9 cellular contexts compared by ENCODE assay signal in genomic region chr6:149212892-149213786, GRCh38.
A peak's percentile ranks its signal among the peaks of the same experiment; 100 is the strongest.
DNase-seq lines count a peak whose midpoint lies in the region; ATAC-seq and TF ChIP-seq lines count a peak whose summit lies in the region.
"Had no signal": no experiment of that assay in that cellular context is flagged by ENCODE, and none has a peak within 500 bp of the region (broad histone marks: within the 10 kb centered on the region; RNA-seq: fewer than 3 reads in every experiment).

No MANE protein-coding gene starts in this region.

- peaks cover 18% of the 10 kb centered on the region for H3K4me1 Mint-ChIP-seq in activated naive CD4-positive, alpha-beta T cell treated with anti-CD3 and anti-CD28 coated beads, Interleukin-2, amount 10 ng/mL, durations not matched to agents 7 days and 5 days
- H3K4me1 Mint-ChIP-seq in activated naive CD8-positive, alpha-beta T cell treated with anti-CD3 and anti-CD28 coated beads, Interleukin-2, amount 50 U/mL, for 24 hours: peaks cover 24% of the 10 kb centered on the region
- H3K4me1 Mint-ChIP-seq in stimulated activated naive CD8-positive, alpha-beta T cell treated with anti-CD3 and anti-CD28 coated beads, Interleukin-15, amount 100 ng/mL, for 72 hours: peaks cover 17% of the 10 kb centered on the region

- no peak overlapping the region for H3K9ac ChIP-seq in colonic mucosa (ENCODE audit: low read depth in 2 of 2, low read length in 2 of 2)

- intact Hi-C loops in colonic mucosa (cut with DNase I): no loop called here

- peak; percentile 22 for ATAC-seq in HG03354 (IDR thresholded peaks at IDR 0.05; ENCODE audit: poor library complexity, severe bottlenecking, unreplicated experiment)
- ATAC-seq in activated naive CD8-positive, alpha-beta T cell treated with anti-CD3 and anti-CD28 coated beads, Interleukin-2, amount 50 U/mL, for 24 hours: peak; percentile 38
- ATAC-seq in stimulated activated naive CD8-positive, alpha-beta T cell treated with anti-CD3 and anti-CD28 coated beads, Interleukin-15, amount 100 ng/mL, for 72 hours: peak; percentile 60

- peaks cover 11% of the 10 kb centered on the region for H3K9me3 Mint-ChIP-seq in activated naive CD4-positive, alpha-beta T cell treated with anti-CD3 and anti-CD28 coated beads, Interleukin-2, amount 10 ng/mL, durations not matched to agents 7 days and 5 days
- H3K9me3 Mint-ChIP-seq in activated naive CD8-positive, alpha-beta T cell treated with anti-CD3 and anti-CD28 coated beads, Interleukin-2, amount 50 U/mL, for 24 hours: peaks cover 4% of the 10 kb centered on the region
- H3K9me3 Mint-ChIP-seq in stimulated activated naive CD8-positive, alpha-beta T cell treated with anti-CD3 and anti-CD28 coated beads, Interleukin-15, amount 100 ng/mL, for 72 hours: peaks cover 0 to 4% of the 10 kb centered on the region in 2 donors

- no peak overlapping the region for H3K4me3 ChIP-seq in colonic mucosa

- H3K27ac Mint-ChIP-seq in activated naive CD4-positive, alpha-beta T cell treated with anti-CD3 and anti-CD28 coated beads, Interleukin-2, amount 10 ng/mL, durations not matched to agents 7 days and 5 days: no peak overlapping the region
- H3K27ac Mint-ChIP-seq in activated naive CD8-positive, alpha-beta T cell treated with anti-CD3 and anti-CD28 coated beads, Interleukin-2, amount 50 U/mL, for 24 hours: no peak overlapping the region
- no peak overlapping the region for H3K27ac Mint-ChIP-seq in stimulated activated naive CD8-positive, alpha-beta T cell treated with anti-CD3 and anti-CD28 coated beads, Interleukin-15, amount 100 ng/mL, for 72 hours

- H3K4me3 Mint-ChIP-seq in activated naive CD4-positive, alpha-beta T cell treated with anti-CD3 and anti-CD28 coated beads, Interleukin-2, amount 10 ng/mL, durations not matched to agents 7 days and 5 days: no peak overlapping the region
- no peak overlapping the region for H3K4me3 Mint-ChIP-seq in activated naive CD8-positive, alpha-beta T cell treated with anti-CD3 and anti-CD28 coated beads, Interleukin-2, amount 50 U/mL, for 24 hours
- H3K4me3 Mint-ChIP-seq in stimulated activated naive CD8-positive, alpha-beta T cell treated with anti-CD3 and anti-CD28 coated beads, Interleukin-15, amount 100 ng/mL, for 72 hours: no peak overlapping the region

- H3K4me1 ChIP-seq in colonic mucosa: no peaks in the 10 kb centered on the region

- H3K27me3 Mint-ChIP-seq in activated naive CD4-positive, alpha-beta T cell treated with anti-CD3 and anti-CD28 coated beads, Interleukin-2, amount 10 ng/mL, durations not matched to agents 7 days and 5 days: no peaks in the 10 kb centered on the region
- no peaks in the 10 kb centered on the region for H3K27me3 Mint-ChIP-seq in activated naive CD8-positive, alpha-beta T cell treated with anti-CD3 and anti-CD28 coated beads, Interleukin-2, amount 50 U/mL, for 24 hours
- no peaks in the 10 kb centered on the region for H3K27me3 Mint-ChIP-seq in stimulated activated naive CD8-positive, alpha-beta T cell treated with anti-CD3 and anti-CD28 coated beads, Interleukin-15, amount 100 ng/mL, for 72 hours

- peaks cover 40% of the 10 kb centered on the region for H3K36me3 Mint-ChIP-seq in activated naive CD4-positive, alpha-beta T cell treated with anti-CD3 and anti-CD28 coated beads, Interleukin-2, amount 10 ng/mL, durations not matched to agents 7 days and 5 days
- H3K36me3 Mint-ChIP-seq in activated naive CD8-positive, alpha-beta T cell treated with anti-CD3 and anti-CD28 coated beads, Interleukin-2, amount 50 U/mL, for 24 hours (ENCODE audit: low read depth): peaks cover 5% of the 10 kb centered on the region

- H3K36me3 ChIP-seq in colonic mucosa: no peaks in the 10 kb centered on the region

- H3K27ac ChIP-seq in colonic mucosa: no peak overlapping the region

- CTCF ChIA-PET in activated naive CD4-positive, alpha-beta T cell treated with anti-CD3 and anti-CD28 coated beads, Interleukin-2, amount 10 ng/mL, durations not matched to agents 7 days and 5 days (lab: Charles Lee): interaction anchor here (0.7 to 2.4 kb wide), 7 partner anchors 10 to 132 kb away, joined by 3 to 8 read pairs (median 3); no protein-coding TSS in a partner anchor

- H3K27me3 ChIP-seq in colonic mucosa: no peaks in the 10 kb centered on the region

- TF ChIP-seq CTCF in colonic mucosa (IDR thresholded peaks at IDR 0.05): no peak

- no peaks in the 10 kb centered on the region for H3K9me3 ChIP-seq in colonic mucosa

- DNase-seq in activated naive CD4-positive, alpha-beta T cell treated with Interleukin-2 at 50 U/mL for 16 hours: peak; percentile 47
- DNase-seq in activated naive CD4-positive, alpha-beta T cell treated with anti-CD3 and anti-CD28 coated beads, Interleukin-2, amount 10 ng/mL, durations not matched to agents 7 days and 5 days: no peak
- DNase-seq in activated naive CD8-positive, alpha-beta T cell treated with anti-CD3 and anti-CD28 coated beads, Interleukin-2, amount 50 U/mL, for 24 hours: peak; percentile 51
- peak in 1 of 2 donors; percentile 47 for DNase-seq in stimulated activated naive CD8-positive, alpha-beta T cell treated with anti-CD3 and anti-CD28 coated beads, Interleukin-15, amount 100 ng/mL, for 72 hours
- DNase-seq in DMS153 (lab: John Stamatoyannopoulos, UW): no peak
- no peak for DNase-seq in colonic mucosa
- no peak for DNase-seq in NCI-H2029 treated with DMSO at 0.1 percent for 48 hours (lab: John Stamatoyannopoulos, UW)
- DNase-seq: NCI-H1436 had no signal

Comparison
In these comparisons a context has a peak if more than half of its experiments do, and no peak if none do; other contexts are left out.
1. DNase-seq: peak in activated naive CD4-positive, alpha-beta T cell treated with Interleukin-2 at 50 U/mL for 16 hours (single experiment) and activated naive CD8-positive, alpha-beta T cell treated with anti-CD3 and anti-CD28 coated beads, Interleukin-2, amount 50 U/mL, for 24 hours (single experiment); none in activated naive CD4-positive, alpha-beta T cell treated with anti-CD3 and anti-CD28 coated beads, Interleukin-2, amount 10 ng/mL, durations not matched to agents 7 days and 5 days (single experiment), DMS153 (single experiment), colonic mucosa (single experiment) and NCI-H2029 treated with DMSO at 0.1 percent for 48 hours (single experiment).
2. Peak in every context shown above with its lines, with median percentiles within 50 percentile points of each other: ATAC-seq.